In genomic region chr17:77393274-77393600, GRCh38 we compare ENCODE assay signal across 10 cellular contexts.
A peak's percentile ranks its signal among the peaks of the same experiment; 100 is the strongest.
DNase-seq lines count a peak whose midpoint lies in the region; ATAC-seq and TF ChIP-seq lines count a peak whose summit lies in the region.
"Had no signal": no experiment of that assay in that cellular context is flagged by ENCODE, and none has a peak within 500 bp of the region (broad histone marks: within the 10 kb centered on the region; RNA-seq: fewer than 3 reads in every experiment).

No MANE protein-coding gene starts in this region.

- H3K4me1 ChIP-seq in right lobe of liver: peaks cover 3 to 64% (median 40%) of the 10 kb centered on the region in 4 donors

- DNase-seq in T-helper 1 cell: no peak
- DNase-seq in activated T-helper 2 cell treated with anti-CD3 and anti-CD28 coated beads, Interferon-gamma antibody, Interleukin-2, Interleukin-4, amounts not matched to agents 10 μg/mL and 5 μg/mL and 100 μg/mL, durations not matched to agents 14 hours and 24 hours and 36 hours (ENCODE audit: low spot score): no peak
- DNase-seq in right lobe of liver: no peak
- DNase-seq in substantia nigra (lab: John Stamatoyannopoulos, UW): no peak
- no peak for DNase-seq in NCI-H2081 treated with DMSO at 0.1 percent for 48 hours (lab: John Stamatoyannopoulos, UW)
- no peak for DNase-seq in islet precursor cell
- DNase-seq: activated CD4-positive, CD25-positive, alpha-beta regulatory T cell; foreskin melanocyte had no signal

- no peak for TF ChIP-seq POLR2A in right lobe of liver (IDR thresholded peaks at IDR 0.05)

- peaks cover 31% of the 10 kb centered on the region for H3K36me3 Mint-ChIP-seq in T-helper 1 cell treated with Interleukin-12 subunit alpha and Interleukin-12 subunit beta and Interleukin-4 antibody, amounts not matched to agents 30 μg/mL and 1 μg/mL, for 36 hours (ENCODE audit: low read depth)
- peaks cover 34% of the 10 kb centered on the region for H3K36me3 Mint-ChIP-seq in activated T-helper 2 cell treated with anti-CD3 and anti-CD28 coated beads, Interferon-gamma antibody, Interleukin-2, Interleukin-4, amounts not matched to agents 10 μg/mL and 5 μg/mL and 100 μg/mL, durations not matched to agents 14 hours and 24 hours and 36 hours (ENCODE audit: low read depth)

- no peaks in the 10 kb centered on the region for H3K27me3 ChIP-seq in right lobe of liver

- no peaks in the 10 kb centered on the region for H3K9me3 Mint-ChIP-seq in T-helper 1 cell treated with Interleukin-12 subunit alpha and Interleukin-12 subunit beta and Interleukin-4 antibody, amounts not matched to agents 30 μg/mL and 1 μg/mL, for 36 hours
- no peaks in the 10 kb centered on the region for H3K9me3 Mint-ChIP-seq in activated T-helper 2 cell treated with anti-CD3 and anti-CD28 coated beads, Interferon-gamma antibody, Interleukin-2, Interleukin-4, amounts not matched to agents 10 μg/mL and 5 μg/mL and 100 μg/mL, durations not matched to agents 14 hours and 24 hours and 36 hours

- ATAC-seq in right lobe of liver (no peak), HG03378 (IDR thresholded peaks at IDR 0.05; ENCODE audit: unreplicated experiment) (no peak)

- no peaks in the 10 kb centered on the region for H3K9me3 ChIP-seq in right lobe of liver

- peaks cover 60% of the 10 kb centered on the region for H3K4me1 Mint-ChIP-seq in T-helper 1 cell treated with Interleukin-12 subunit alpha and Interleukin-12 subunit beta and Interleukin-4 antibody, amounts not matched to agents 30 μg/mL and 1 μg/mL, for 36 hours (ENCODE audit: low read depth)
- H3K4me1 Mint-ChIP-seq in activated T-helper 2 cell treated with anti-CD3 and anti-CD28 coated beads, Interferon-gamma antibody, Interleukin-2, Interleukin-4, amounts not matched to agents 10 μg/mL and 5 μg/mL and 100 μg/mL, durations not matched to agents 14 hours and 24 hours and 36 hours (ENCODE audit: low read depth): peaks cover 63% of the 10 kb centered on the region

- H3K36me3 ChIP-seq in right lobe of liver: no peaks in the 10 kb centered on the region

- intact Hi-C loops in activated T-helper 2 cell treated with anti-CD3 and anti-CD28 coated beads, Interferon-gamma antibody, Interleukin-2, Interleukin-4, amounts not matched to agents 10 μg/mL and 5 μg/mL and 100 μg/mL, durations not matched to agents 14 hours and 24 hours and 36 hours (cut with micrococcal nuclease): no loop called here
- intact Hi-C loops in right lobe of liver (cut with DNase I): loop anchor here in 1 of 2 donors (10.0 kb wide), 1 partner anchor 102 kb away; no protein-coding TSS in a partner anchor

- H3K27ac ChIP-seq in right lobe of liver (peak overlapping the region; percentile 46 to 60 (median 59)), substantia nigra (ENCODE audit: low read depth, low read length, poor library complexity, severe bottlenecking) (peak overlapping the region; percentile 49)

- no peak overlapping the region for H3K27ac Mint-ChIP-seq in T-helper 1 cell treated with Interleukin-12 subunit alpha and Interleukin-12 subunit beta and Interleukin-4 antibody, amounts not matched to agents 30 μg/mL and 1 μg/mL, for 36 hours
- peak overlapping the region; percentile 73 for H3K27ac Mint-ChIP-seq in activated T-helper 2 cell treated with anti-CD3 and anti-CD28 coated beads, Interferon-gamma antibody, Interleukin-2, Interleukin-4, amounts not matched to agents 10 μg/mL and 5 μg/mL and 100 μg/mL, durations not matched to agents 14 hours and 24 hours and 36 hours

- H3K4me3 ChIP-seq in right lobe of liver: no peak overlapping the region

- no peak for TF ChIP-seq CTCF in right lobe of liver (IDR thresholded peaks at IDR 0.05)

- H3K4me3 Mint-ChIP-seq in T-helper 1 cell treated with Interleukin-12 subunit alpha and Interleukin-12 subunit beta and Interleukin-4 antibody, amounts not matched to agents 30 μg/mL and 1 μg/mL, for 36 hours: peak overlapping the region; percentile 64
- no peak overlapping the region for H3K4me3 Mint-ChIP-seq in activated T-helper 2 cell treated with anti-CD3 and anti-CD28 coated beads, Interferon-gamma antibody, Interleukin-2, Interleukin-4, amounts not matched to agents 10 μg/mL and 5 μg/mL and 100 μg/mL, durations not matched to agents 14 hours and 24 hours and 36 hours (ENCODE audit: low read depth)

- no peaks in the 10 kb centered on the region for H3K27me3 Mint-ChIP-seq in T-helper 1 cell treated with Interleukin-12 subunit alpha and Interleukin-12 subunit beta and Interleukin-4 antibody, amounts not matched to agents 30 μg/mL and 1 μg/mL, for 36 hours (ENCODE audit: low read depth)
- no peaks in the 10 kb centered on the region for H3K27me3 Mint-ChIP-seq in activated T-helper 2 cell treated with anti-CD3 and anti-CD28 coated beads, Interferon-gamma antibody, Interleukin-2, Interleukin-4, amounts not matched to agents 10 μg/mL and 5 μg/mL and 100 μg/mL, durations not matched to agents 14 hours and 24 hours and 36 hours (ENCODE audit: low read depth)

- WGBS in right lobe of liver (ENCODE audit: insufficient coverage, low coverage, low lambda C conversion rate, missing lambda C conversion rate): no CpG with 5 or more reads among the region's 5 CpGs
